Comparison of ENCODE assay signal across 18 cellular contexts in genomic region chr10:5964736-5965135, GRCh38. TPM values are rescaled to one million over a fixed set of nuclear protein-coding genes. Genes with fewer than 3 reads are reported as not detected.
"Had no signal": no experiment of that assay in that cellular context is flagged by ENCODE, and none has a peak within 500 bp of the region (broad histone marks: within the 10 kb centered on the region; RNA-seq: fewer than 3 reads in every experiment).

No MANE protein-coding gene starts in this region.

- H3K4me1 ChIP-seq: adrenal gland, right atrium auricular region had no signal

- H3K27me3 ChIP-seq: adrenal gland, right atrium auricular region had no signal

- H3K27ac Mint-ChIP-seq: activated T-helper 2 cell treated with anti-CD3 and anti-CD28 coated beads, Interferon-gamma antibody, Interleukin-2, Interleukin-4, amounts not matched to agents 10 μg/mL and 5 μg/mL and 100 μg/mL, durations not matched to agents 14 hours and 24 hours and 36 hours; dendritic cell treated with granulocyte-macrophage colony-stimulating factor and Interleukin-4, amounts not matched to agents 40 ng/mL and 50 ng/mL, for 4 days; effector memory CD8-positive, alpha-beta T cell had no signal

- DNase-seq: activated CD4-positive, alpha-beta T cell treated with anti-CD3 and anti-CD28 coated beads, Interleukin-2, amount 50 U/mL, for 1 hour; activated naive CD4-positive, alpha-beta T cell treated with anti-CD3 and anti-CD28 coated beads, Interleukin-2, amount 50 U/mL, for 16 hours; activated T-cell treated with anti-CD3 and anti-CD28 coated beads for 4 hours; effector memory CD8-positive, alpha-beta T cell; erythroblast; hippocampal formation; mammary epithelial cell; stimulated activated CD4-positive, alpha-beta T cell treated with anti-CD3 and anti-CD28 coated beads, Interleukin-2, amount 100 ng/mL, for 24 hours; stimulated activated naive CD4-positive, alpha-beta T cell treated with Interleukin-2 at 50 U/mL for 16 hours had no signal

- ATAC-seq: effector memory CD8-positive, alpha-beta T cell; SK-N-SH treated with all-trans-retinoic acid at 6 μM for 48 hours had no signal

- H3K36me3 ChIP-seq: right atrium auricular region, thoracic aorta had no signal

- H3K4me3 ChIP-seq: adrenal gland, right atrium auricular region, thoracic aorta had no signal

- FAIRE-seq: urothelium cell line had no signal

- H3K4me3 Mint-ChIP-seq: central memory CD8-positive, alpha-beta T cell; dendritic cell treated with granulocyte-macrophage colony-stimulating factor and Interleukin-4, amounts not matched to agents 40 ng/mL and 50 ng/mL, for 4 days; effector memory CD8-positive, alpha-beta T cell had no signal

- H3K9me3 Mint-ChIP-seq: activated T-helper 2 cell treated with anti-CD3 and anti-CD28 coated beads, Interferon-gamma antibody, Interleukin-2, Interleukin-4, amounts not matched to agents 10 μg/mL and 5 μg/mL and 100 μg/mL, durations not matched to agents 14 hours and 24 hours and 36 hours; central memory CD8-positive, alpha-beta T cell; dendritic cell treated with granulocyte-macrophage colony-stimulating factor and Interleukin-4, amounts not matched to agents 40 ng/mL and 50 ng/mL, for 4 days; effector memory CD8-positive, alpha-beta T cell had no signal

- H3K9me3 ChIP-seq: adrenal gland, right atrium auricular region, thoracic aorta had no signal

- H3K27ac ChIP-seq: adrenal gland, right atrium auricular region, thoracic aorta had no signal

- H3K4me1 Mint-ChIP-seq: central memory CD8-positive, alpha-beta T cell had no signal

- H3K27me3 Mint-ChIP-seq: central memory CD8-positive, alpha-beta T cell; dendritic cell treated with granulocyte-macrophage colony-stimulating factor and Interleukin-4, amounts not matched to agents 40 ng/mL and 50 ng/mL, for 4 days; effector memory CD8-positive, alpha-beta T cell had no signal

RNA-seq across cellular contexts. Expression of gene IL15RA, which starts 12.6 kb away (rescaled TPM):
- polyA plus RNA-seq: neural cell had no signal
